8 cellular contexts compared by ENCODE assay signal in genomic region chr7:55254596-55255500, GRCh38.
DNase-seq lines count a peak whose midpoint lies in the region; ATAC-seq, FAIRE-seq and TF ChIP-seq lines count a peak whose summit lies in the region.

No MANE protein-coding gene starts in this region.

- H3K36me3 ChIP-seq in GM23248 (ENCODE audit: low read depth) (no peaks in the 10 kb centered on the region), Karpas-422 (ENCODE audit: insufficient read depth, low read length) (no peaks in the 10 kb centered on the region), cardiac muscle cell (no peaks in the 10 kb centered on the region), pancreas (no peaks in the 10 kb centered on the region), transverse colon (no peaks in the 10 kb centered on the region)

- peak overlapping the region; percentile 88 for H3K4me2 ChIP-seq in GM23248 (ENCODE audit: unreplicated experiment)
- peak overlapping the region; percentile 56 for H3K4me2 ChIP-seq in Karpas-422 (ENCODE audit: low read depth, low read length, poor library complexity, severe bottlenecking)

- H3K4me1 ChIP-seq in GM23248 (ENCODE audit: insufficient read depth) (no peaks in the 10 kb centered on the region), Karpas-422 (ENCODE audit: low read length) (peaks cover 6% of the 10 kb centered on the region), cardiac muscle cell (ENCODE audit: low read depth) (no peaks in the 10 kb centered on the region), pancreas (peaks cover 0 to 3% (median 0%) of the 10 kb centered on the region in 3 donors), transverse colon (peaks cover 7 to 16% (median 15%) of the 10 kb centered on the region in 4 donors)

- WGBS in GM23248 (ENCODE audit: low coverage in 1 of 2, low lambda C conversion rate in 2 of 2, missing lambda C conversion rate in 2 of 2), 2 experiments = 2 to 3% methylated on average over 59 to 67 of the region's 80 CpGs
- WGBS in pancreas, 2 donors = 1% methylated on average over 50 to 80 of the region's 80 CpGs
- 0 to 1% methylated on average over 2 to 42 of the region's 80 CpGs for WGBS in transverse colon (ENCODE audit: low coverage in 1 of 2), 2 donors

- H3K4me1 Mint-ChIP-seq in activated naive CD8-positive, alpha-beta T cell treated with anti-CD3 and anti-CD28 coated beads, Interleukin-2, amount 10 ng/mL, durations not matched to agents 7 days and 5 days = peaks cover 6% of the 10 kb centered on the region

- H3K9me3 Mint-ChIP-seq in activated naive CD8-positive, alpha-beta T cell treated with anti-CD3 and anti-CD28 coated beads, Interleukin-2, amount 10 ng/mL, durations not matched to agents 7 days and 5 days = no peaks in the 10 kb centered on the region

- no peaks in the 10 kb centered on the region for H3K36me3 Mint-ChIP-seq in activated naive CD8-positive, alpha-beta T cell treated with anti-CD3 and anti-CD28 coated beads, Interleukin-2, amount 10 ng/mL, durations not matched to agents 7 days and 5 days

- FAIRE-seq in pancreas (lab: Jason Lieb, UNC) = no peak

- intact Hi-C loops in pancreas (cut with DNase I) (loop anchor here (2.0 to 10.0 kb wide), 4 partner anchors 463 to 478 kb away; no protein-coding TSS in a partner anchor), transverse colon (cut with DNase I; ENCODE audit: low total_unique reads) (loop anchor here (5.0 kb wide), 2 partner anchors 468 to 483 kb away; no protein-coding TSS in a partner anchor)

- H3K27ac ChIP-seq in GM23248 (no peak overlapping the region), Karpas-422 (ENCODE audit: low read length) (no peak overlapping the region), cardiac muscle cell (no peak overlapping the region), pancreas (no peak overlapping the region), transverse colon (peak overlapping the region; percentile 33 to 64 (median 40))

- TF ChIP-seq CTCF in cardiac muscle cell (IDR thresholded peaks at IDR 0.05; ENCODE audit: low read depth, low read length) = peak; percentile 74
- peak; percentile 88 to 98 (median 96) for TF ChIP-seq CTCF in pancreas (IDR thresholded peaks at IDR 0.05)
- peak; percentile 75 to 96 (median 92) for TF ChIP-seq CTCF in transverse colon (IDR thresholded peaks at IDR 0.05)

- peaks cover 36% of the 10 kb centered on the region for H3K27me3 Mint-ChIP-seq in activated naive CD8-positive, alpha-beta T cell treated with anti-CD3 and anti-CD28 coated beads, Interleukin-2, amount 10 ng/mL, durations not matched to agents 7 days and 5 days

- peak overlapping the region; percentile 56 for H3K9ac ChIP-seq in GM23248
- H3K9ac ChIP-seq in Karpas-422 (ENCODE audit: low read length) = peak overlapping the region; percentile 27; the same call in 1 of the 2 replicates

- H3K9me2 ChIP-seq in GM23248 (ENCODE audit: insufficient read depth) = no peaks in the 10 kb centered on the region
- H3K9me2 ChIP-seq in Karpas-422 (replicated peaks; ENCODE audit: insufficient read depth, low read length) = no peaks in the 10 kb centered on the region

- no peaks in the 10 kb centered on the region for H3F3A ChIP-seq in GM23248 (ENCODE audit: insufficient read depth)

- POLR2A ChIA-PET in activated naive CD8-positive, alpha-beta T cell treated with anti-CD3 and anti-CD28 coated beads, Interleukin-2, amount 10 ng/mL, durations not matched to agents 7 days and 5 days (lab: Charles Lee) = no interaction called here

- in situ Hi-C loops in GM23248 (cut with MboI) = no loop called here
- in situ Hi-C loops in transverse colon (cut with MboI; ENCODE audit: low pct_ligation_motif_present in 1 of 4, low pct_unique_long_range_greater_than_20kb in 1 of 4, low sequenced_read_pairs in 3 of 4) = loop anchor here in 3 of 4 donors (5.0 to 25.0 kb wide), 3 partner anchors 332 to 483 kb away; no protein-coding TSS in a partner anchor

- H3K27me3 ChIP-seq in GM23248 (replicated peaks; ENCODE audit: insufficient read depth) (no peaks in the 10 kb centered on the region), Karpas-422 (ENCODE audit: low read length) (no peaks in the 10 kb centered on the region), cardiac muscle cell (peaks cover 60% of the 10 kb centered on the region), pancreas (no peaks in the 10 kb centered on the region), transverse colon (peaks cover 35% of the 10 kb centered on the region)

- H3K27ac Mint-ChIP-seq in activated naive CD8-positive, alpha-beta T cell treated with anti-CD3 and anti-CD28 coated beads, Interleukin-2, amount 10 ng/mL, durations not matched to agents 7 days and 5 days = no peak overlapping the region

- ATAC-seq in SK-N-SH treated with all-trans-retinoic acid at 6 μM for 48 hours = peak; percentile 95
- peak; percentile 65 for ATAC-seq in activated naive CD8-positive, alpha-beta T cell treated with anti-CD3 and anti-CD28 coated beads, Interleukin-2, amount 10 ng/mL, durations not matched to agents 7 days and 5 days (ENCODE audit: low read depth)
- peak; percentile 89 to 95 (median 91) for ATAC-seq in pancreas

- TF ChIP-seq EP300 in transverse colon (IDR thresholded peaks at IDR 0.05; ENCODE audit: low read depth) = no peak

- H3K4me3 Mint-ChIP-seq in activated naive CD8-positive, alpha-beta T cell treated with anti-CD3 and anti-CD28 coated beads, Interleukin-2, amount 10 ng/mL, durations not matched to agents 7 days and 5 days = peak overlapping the region; percentile 79

- H4K20me1 ChIP-seq in GM23248 (ENCODE audit: insufficient read depth) (no peaks in the 10 kb centered on the region), Karpas-422 (ENCODE audit: insufficient read depth, low read depth, low read length) (no peaks in the 10 kb centered on the region)

- H3K4me3 ChIP-seq in GM23248 (peak overlapping the region; percentile 75), Karpas-422 (ENCODE audit: low read length) (peak overlapping the region; percentile 28; the same call in 1 of the 2 replicates), cardiac muscle cell (peak overlapping the region; percentile 38), pancreas (peak overlapping the region; percentile 26 to 77 (median 58)), transverse colon (peak overlapping the region; percentile 37 to 66 (median 54))

- peak; percentile 95 for DNase-seq in Daoy (ENCODE audit: low read depth)
- peak; percentile 86 for DNase-seq in GM23248
- DNase-seq in Karpas-422 = peak; percentile 77
- peak; percentile 77 for DNase-seq in activated naive CD8-positive, alpha-beta T cell treated with anti-CD3 and anti-CD28 coated beads, Interleukin-2, amount 10 ng/mL, durations not matched to agents 7 days and 5 days
- peak; percentile 79 to 83 for DNase-seq in cardiac muscle cell (ENCODE audit: low read depth in 1 of 2, low spot score in 1 of 2)
- peak; percentile 75 to 99 (median 88) for DNase-seq in pancreas
- DNase-seq in transverse colon = peak; percentile 89

- H3K9me3 ChIP-seq in GM23248 (ENCODE audit: low read depth) (no peaks in the 10 kb centered on the region), Karpas-422 (ENCODE audit: low read length) (no peaks in the 10 kb centered on the region), cardiac muscle cell (ENCODE audit: low read depth) (no peaks in the 10 kb centered on the region), pancreas (no peaks in the 10 kb centered on the region), transverse colon (no peaks in the 10 kb centered on the region)

- H2AFZ ChIP-seq in GM23248 (peak overlapping the region; percentile 85), Karpas-422 (ENCODE audit: low read length) (0 out of 2 replicates have a peak overlapping the region, but pooled peaks have one; percentile 52)

- no peak for TF ChIP-seq POLR2A in transverse colon (IDR thresholded peaks at IDR 0.05)

- no peaks in the 10 kb centered on the region for H3K79me2 ChIP-seq in GM23248 (ENCODE audit: insufficient read depth)
- H3K79me2 ChIP-seq in Karpas-422 (ENCODE audit: low read length) = no peaks in the 10 kb centered on the region

TF ChIP-seq in SK-N-SH treated with all-trans-retinoic acid at 6 μM for 48 hours, 23 proteins besides CTCF, POLR2A, EP300 and RAD21 (continues in another document):
- TF ChIP-seq ZC3H10 (CRISPR knock-in tag; IDR thresholded peaks at IDR 0.05) (no peak), ISL1 (CRISPR knock-in tag; IDR thresholded peaks at IDR 0.05) (no peak), ARNTL (CRISPR knock-in tag; IDR thresholded peaks at IDR 0.05; ENCODE audit: borderline replicate concordance, low read depth) (no peak), CSDC2 (CRISPR knock-in tag; IDR thresholded peaks at IDR 0.05) (no peak), ESRRG (CRISPR knock-in tag; IDR thresholded peaks at IDR 0.05) (no peak), PPARA (CRISPR knock-in tag; IDR thresholded peaks at IDR 0.05; ENCODE audit: borderline replicate concordance) (no peak), RARB (CRISPR knock-in tag; IDR thresholded peaks at IDR 0.05) (no peak), ZNF70 (CRISPR knock-in tag; IDR thresholded peaks at IDR 0.05) (no peak), TCF4 (CRISPR knock-in tag; IDR thresholded peaks at IDR 0.05; ENCODE audit: borderline replicate concordance) (no peak), ZNF8 (CRISPR knock-in tag; IDR thresholded peaks at IDR 0.05) (no peak), GLIS3 (CRISPR knock-in tag; IDR thresholded peaks at IDR 0.05) (no peak), ZNF565 (CRISPR knock-in tag; conservative IDR thresholded peaks at IDR 0.05; ENCODE audit: low read depth) (no peak), CSRNP3 (CRISPR knock-in tag; IDR thresholded peaks at IDR 0.05) (no peak), TOX (CRISPR knock-in tag; IDR thresholded peaks at IDR 0.05; ENCODE audit: borderline replicate concordance) (no peak)

Comparison
In these comparisons a context has a peak if more than half of its experiments do, and no peak if none do; other contexts are left out.
1. H3K27ac ChIP-seq: peak in transverse colon (4 of 4); none in GM23248 (single experiment), Karpas-422 (single experiment), cardiac muscle cell (single experiment) and pancreas (0 of 4).
2. Peak in every context shown above with its lines, with median percentiles within 50 percentile points of each other: DNase-seq, H3K4me3 ChIP-seq, ATAC-seq and CTCF ChIP-seq.